ENCODE assay signal across 2 cellular contexts in genomic region chr12:3142386-3142785, GRCh38.
TF ChIP-seq lines count a peak whose summit lies in the region.

No MANE protein-coding gene starts in this region.

TF ChIP-seq in SK-N-SH, 30 proteins besides CTCF, POLR2A, EP300 and RAD21 (continued from another document):
- no peak for TF ChIP-seq MEF2A (IDR thresholded peaks at IDR 0.05; ENCODE audit: borderline replicate concordance, low read depth)
- TF ChIP-seq GABPA (IDR thresholded peaks at IDR 0.05; ENCODE audit: low read depth) = no peak
- TF ChIP-seq FOSL2 (IDR thresholded peaks at IDR 0.05; ENCODE audit: borderline replicate concordance, low read depth) = no peak
- no peak for TF ChIP-seq CHD2 (IDR thresholded peaks at IDR 0.05; ENCODE audit: low read length, partially characterized antibody)
- TF ChIP-seq MXI1 (IDR thresholded peaks at IDR 0.05; ENCODE audit: low read depth, low read length) = no peak
- TF ChIP-seq FOXM1 (IDR thresholded peaks at IDR 0.05; ENCODE audit: low read depth) = no peak
- TF ChIP-seq GATA2 (CRISPR knock-in tag; IDR thresholded peaks at IDR 0.05) = no peak
- TF ChIP-seq SMC3 (IDR thresholded peaks at IDR 0.05; ENCODE audit: low read depth, low read length) = no peak

TF ChIP-seq in SK-N-SH treated with all-trans-retinoic acid at 6 μM for 48 hours, 23 proteins besides CTCF, POLR2A, EP300 and RAD21 (continued from another document):
- TF ChIP-seq ZNF8 (CRISPR knock-in tag; IDR thresholded peaks at IDR 0.05) (no peak), ARNTL (CRISPR knock-in tag; IDR thresholded peaks at IDR 0.05; ENCODE audit: borderline replicate concordance, low read depth) (no peak), CSRNP3 (CRISPR knock-in tag; IDR thresholded peaks at IDR 0.05) (no peak), TOX (CRISPR knock-in tag; IDR thresholded peaks at IDR 0.05; ENCODE audit: borderline replicate concordance) (no peak), ZFP30 (CRISPR knock-in tag; IDR thresholded peaks at IDR 0.05) (no peak), RARB (CRISPR knock-in tag; IDR thresholded peaks at IDR 0.05) (no peak), OSR1 (CRISPR knock-in tag; IDR thresholded peaks at IDR 0.05) (no peak), ZFP3 (CRISPR knock-in tag; IDR thresholded peaks at IDR 0.05) (no peak), GLIS3 (CRISPR knock-in tag; IDR thresholded peaks at IDR 0.05) (no peak)
